ENCODE assay signal across 15 cellular contexts in genomic region chr2:219612605-219613286, GRCh38. TPM values are rescaled to one million over a fixed set of nuclear protein-coding genes. Genes with fewer than 3 reads are reported as not detected.
DNase-seq lines count a peak whose midpoint lies in the region; ATAC-seq and TF ChIP-seq lines count a peak whose summit lies in the region.
"Had no signal": no experiment of that assay in that cellular context is flagged by ENCODE, and none has a peak within 500 bp of the region (broad histone marks: within the 10 kb centered on the region; RNA-seq: fewer than 3 reads in every experiment).

No MANE protein-coding gene starts in this region.

- H3K27me3 Mint-ChIP-seq in activated naive CD4-positive, alpha-beta T cell treated with anti-CD3 and anti-CD28 coated beads, Interleukin-2, amount 10 ng/mL, durations not matched to agents 7 days and 5 days = no peaks in the 10 kb centered on the region
- H3K27me3 Mint-ChIP-seq in activated T-helper 1 cell treated with anti-CD3 and anti-CD28 coated beads, Interleukin-12 subunit alpha, Interleukin-12 subunit beta, Interleukin-2, Interleukin-4 antibody, amounts not matched to agents 30 ng/mL and 10 ng/mL and 1 ng/mL, durations not matched to agents 14 hours and 24 hours and 36 hours (ENCODE audit: insufficient read depth) = no peaks in the 10 kb centered on the region

- no peak for TF ChIP-seq POLR2A in spleen (IDR thresholded peaks at IDR 0.05)

- no peaks in the 10 kb centered on the region for H3K9me2 ChIP-seq in SK-N-SH

- no peaks in the 10 kb centered on the region for H3K27me3 ChIP-seq in spleen (replicated peaks in 1 of 7)
- H3K27me3 ChIP-seq in SK-N-SH (ENCODE audit: insufficient read depth) = no peaks in the 10 kb centered on the region
- H3K27me3 ChIP-seq: brain microvascular endothelial cell, ovary had no signal

- TF ChIP-seq CTCF in spleen (IDR thresholded peaks at IDR 0.05 in 8 of 11, conservative IDR thresholded peaks at IDR 0.05 in 3 of 11) (no peak), SK-N-SH (IDR thresholded peaks at IDR 0.05) (no peak)

- TF ChIP-seq RAD21 in SK-N-SH (IDR thresholded peaks at IDR 0.05; ENCODE audit: low read length) = no peak

- POLR2A ChIA-PET in SK-N-SH (lab: Yijun Ruan, JAX) = interaction anchor here (0.6 kb wide), 1 partner anchor 11 kb away, joined by 5 read pairs; no protein-coding TSS in a partner anchor

- no peak overlapping the region for H2AFZ ChIP-seq in SK-N-SH (ENCODE audit: low read depth)

- H3K9ac ChIP-seq in SK-N-SH = no peak overlapping the region

- peak; percentile 65 for ATAC-seq in HG03103 (IDR thresholded peaks at IDR 0.05; ENCODE audit: low read depth, unreplicated experiment)
- ATAC-seq in HG02798 (IDR thresholded peaks at IDR 0.05; ENCODE audit: poor library complexity, unreplicated experiment) = no peak

- WGBS in spleen, 5 donors = 59 to 73% (median 71%) methylated on average over 13 to 15 of the region's 15 CpGs
- WGBS in SK-N-SH (ENCODE audit: low lambda C conversion rate) = 95% methylated on average over 15 of the region's 15 CpGs

- peaks cover 19% of the 10 kb centered on the region for H3K36me3 Mint-ChIP-seq in activated naive CD4-positive, alpha-beta T cell treated with anti-CD3 and anti-CD28 coated beads, Interleukin-2, amount 10 ng/mL, durations not matched to agents 7 days and 5 days
- peaks cover 11% of the 10 kb centered on the region for H3K36me3 Mint-ChIP-seq in activated T-helper 1 cell treated with anti-CD3 and anti-CD28 coated beads, Interleukin-12 subunit alpha, Interleukin-12 subunit beta, Interleukin-2, Interleukin-4 antibody, amounts not matched to agents 30 ng/mL and 10 ng/mL and 1 ng/mL, durations not matched to agents 14 hours and 24 hours and 36 hours (ENCODE audit: low read depth)

- H3K4me1 ChIP-seq in spleen = peaks cover 0 to 13% (median 6%) of the 10 kb centered on the region in 6 donors
- peaks cover 0 to 9% of the 10 kb centered on the region in 2 experiments; a peak in 1 of 4 replicates for H3K4me1 ChIP-seq in SK-N-SH (ENCODE audit: control insufficient read depth in 1 of 2, insufficient read depth in 2 of 2, low read depth in 1 of 2, low read length in 1 of 2)

- no peaks in the 10 kb centered on the region for H3F3A ChIP-seq in SK-N-SH (replicated peaks; ENCODE audit: insufficient read depth)

- no peaks in the 10 kb centered on the region for H3K9me3 Mint-ChIP-seq in activated naive CD4-positive, alpha-beta T cell treated with anti-CD3 and anti-CD28 coated beads, Interleukin-2, amount 10 ng/mL, durations not matched to agents 7 days and 5 days
- H3K9me3 Mint-ChIP-seq in activated T-helper 1 cell treated with anti-CD3 and anti-CD28 coated beads, Interleukin-12 subunit alpha, Interleukin-12 subunit beta, Interleukin-2, Interleukin-4 antibody, amounts not matched to agents 30 ng/mL and 10 ng/mL and 1 ng/mL, durations not matched to agents 14 hours and 24 hours and 36 hours = no peaks in the 10 kb centered on the region
- H3K9me3 Mint-ChIP-seq: activated T-cell treated with anti-CD3 and anti-CD28 coated beads, Interleukin-2, amount 50 U/mL, for 4 hours had no signal

- no peak overlapping the region for H3K4me3 Mint-ChIP-seq in activated naive CD4-positive, alpha-beta T cell treated with anti-CD3 and anti-CD28 coated beads, Interleukin-2, amount 10 ng/mL, durations not matched to agents 7 days and 5 days
- no peak overlapping the region for H3K4me3 Mint-ChIP-seq in activated T-helper 1 cell treated with anti-CD3 and anti-CD28 coated beads, Interleukin-12 subunit alpha, Interleukin-12 subunit beta, Interleukin-2, Interleukin-4 antibody, amounts not matched to agents 30 ng/mL and 10 ng/mL and 1 ng/mL, durations not matched to agents 14 hours and 24 hours and 36 hours
- H3K4me3 Mint-ChIP-seq: activated T-cell treated with anti-CD3 and anti-CD28 coated beads, Interleukin-2, amount 50 U/mL, for 4 hours had no signal

- peak overlapping the region; percentile 38 for H3K27ac Mint-ChIP-seq in activated naive CD4-positive, alpha-beta T cell treated with anti-CD3 and anti-CD28 coated beads, Interleukin-2, amount 10 ng/mL, durations not matched to agents 7 days and 5 days
- peak overlapping the region; percentile 3 for H3K27ac Mint-ChIP-seq in activated T-helper 1 cell treated with anti-CD3 and anti-CD28 coated beads, Interleukin-12 subunit alpha, Interleukin-12 subunit beta, Interleukin-2, Interleukin-4 antibody, amounts not matched to agents 30 ng/mL and 10 ng/mL and 1 ng/mL, durations not matched to agents 14 hours and 24 hours and 36 hours

- H3K4me3 ChIP-seq in spleen = peak overlapping the region in 1 of 8 donors; percentile 1
- H3K4me3 ChIP-seq in SK-N-SH (ENCODE audit: low read depth in 2 of 2, low read length in 1 of 2) = no peak overlapping the region
- H3K4me3 ChIP-seq: ovary had no signal

- CTCF ChIA-PET in activated naive CD4-positive, alpha-beta T cell treated with anti-CD3 and anti-CD28 coated beads, Interleukin-2, amount 10 ng/mL, durations not matched to agents 7 days and 5 days (lab: Charles Lee) = interaction anchor here (1.0 kb wide), 1 partner anchor 52 kb away, joined by 3 read pairs; no protein-coding TSS in a partner anchor
- CTCF ChIA-PET in SK-N-SH (lab: Yijun Ruan, JAX) = interaction anchor here (0.9 to 1.4 kb wide), 4 partner anchors 8 to 71 kb away, joined by 3 to 4 read pairs (median 3); no protein-coding TSS in a partner anchor

- no peaks in the 10 kb centered on the region for H4K20me1 ChIP-seq in SK-N-SH (ENCODE audit: insufficient read depth)

- peaks cover 13% of the 10 kb centered on the region for H3K4me1 Mint-ChIP-seq in activated naive CD4-positive, alpha-beta T cell treated with anti-CD3 and anti-CD28 coated beads, Interleukin-2, amount 10 ng/mL, durations not matched to agents 7 days and 5 days
- peaks cover 7% of the 10 kb centered on the region for H3K4me1 Mint-ChIP-seq in activated T-helper 1 cell treated with anti-CD3 and anti-CD28 coated beads, Interleukin-12 subunit alpha, Interleukin-12 subunit beta, Interleukin-2, Interleukin-4 antibody, amounts not matched to agents 30 ng/mL and 10 ng/mL and 1 ng/mL, durations not matched to agents 14 hours and 24 hours and 36 hours (ENCODE audit: low read depth)

- H3K4me2 ChIP-seq in SK-N-SH = no peak overlapping the region

- no peaks in the 10 kb centered on the region for H3K9me3 ChIP-seq in spleen
- no peaks in the 10 kb centered on the region for H3K9me3 ChIP-seq in SK-N-SH
- H3K9me3 ChIP-seq: ovary had no signal

- no peak for TF ChIP-seq EP300 in SK-N-SH (IDR thresholded peaks at IDR 0.05; ENCODE audit: borderline replicate concordance in 1 of 2, low read depth in 1 of 2, low read length in 1 of 2)

- intact Hi-C loops in activated T-helper 1 cell treated with anti-CD3 and anti-CD28 coated beads, Interleukin-12 subunit alpha, Interleukin-12 subunit beta, Interleukin-2, Interleukin-4 antibody, amounts not matched to agents 30 ng/mL and 10 ng/mL and 1 ng/mL, durations not matched to agents 14 hours and 24 hours and 36 hours (cut with micrococcal nuclease) = no loop called here
- intact Hi-C loops in spleen (cut with DNase I; ENCODE audit: low total_unique reads) = no loop called here

- no peaks in the 10 kb centered on the region for H3K79me2 ChIP-seq in SK-N-SH (ENCODE audit: insufficient read depth)

- H3K36me3 ChIP-seq in spleen (peaks cover 0 to 87% (median 66%) of the 10 kb centered on the region in 6 donors), SK-N-SH (replicated peaks in 1 of 2; ENCODE audit: control insufficient read depth in 1 of 2, insufficient read depth in 2 of 2, low read length in 1 of 2) (peaks cover 0 to 42% of the 10 kb centered on the region in 2 experiments)
- H3K36me3 ChIP-seq: ovary had no signal

- H3K27ac ChIP-seq in spleen (no peak overlapping the region), SK-N-SH (ENCODE audit: low read depth in 2 of 2, low read length in 1 of 2) (no peak overlapping the region; a peak in 1 of 4 replicates)
- H3K27ac ChIP-seq: brain microvascular endothelial cell, ovary had no signal

- peak; percentile 48 for DNase-seq in activated naive CD4-positive, alpha-beta T cell treated with anti-CD3 and anti-CD28 coated beads, Interleukin-2, amount 10 ng/mL, durations not matched to agents 7 days and 5 days
- DNase-seq in activated naive CD4-positive, alpha-beta T cell treated with Interleukin-2 at 50 U/mL for 16 hours = no peak
- no peak for DNase-seq in activated T-helper 1 cell treated with anti-CD3 and anti-CD28 coated beads, Interleukin-12 subunit alpha, Interleukin-12 subunit beta, Interleukin-2, Interleukin-4 antibody, amounts not matched to agents 30 ng/mL and 10 ng/mL and 1 ng/mL, durations not matched to agents 14 hours and 24 hours and 36 hours (ENCODE audit: low spot score)
- peak; percentile 86 for DNase-seq in spleen
- DNase-seq in SK-N-SH = no peak
- DNase-seq in NCI-H226 = no peak
- DNase-seq: activated T-cell treated with anti-CD3 and anti-CD28 coated beads, Interleukin-2, amount 50 U/mL, for 4 hours; brain microvascular endothelial cell; DND-41; glutamatergic neuron; NCI-H526 had no signal

RNA-seq across cellular contexts. Expression of gene SLC4A3, which starts 14.7 kb away (rescaled TPM):
- 0.17 TPM in 1 of 2 replicates, not detected in the other for total RNA-seq in activated T-helper 1 cell treated with anti-CD3 and anti-CD28 coated beads, Interleukin-12 subunit alpha, Interleukin-12 subunit beta, Interleukin-2, Interleukin-4 antibody, amounts not matched to agents 30 ng/mL and 10 ng/mL and 1 ng/mL, durations not matched to agents 14 hours and 24 hours and 36 hours
- 1 to 10 TPM; 1.6 to 9.2 (median 3.9) TPM for total RNA-seq in spleen
- polyA plus RNA-seq in spleen (1 to 10 TPM in 1 of 3 donors, under 1 TPM in 2; 0.71 to 1.3 (median 0.74) TPM), SK-N-SH (2012; rRNA removed) (12.2 and 12.3 TPM in 2 replicates)
- 3.9 and 5.1 TPM in 2 replicates for polyA plus RNA-seq in SK-N-SH (2012; cell fraction: cytosol; rRNA removed)
- 53.0 and 74.5 TPM in 2 replicates for polyA plus RNA-seq in SK-N-SH (2012; cell fraction: nucleus; rRNA removed)

RNA-seq across cellular contexts. Expression of gene STK11IP, which starts 15.1 kb away (rescaled TPM):
- total RNA-seq in activated T-helper 1 cell treated with anti-CD3 and anti-CD28 coated beads, Interleukin-12 subunit alpha, Interleukin-12 subunit beta, Interleukin-2, Interleukin-4 antibody, amounts not matched to agents 30 ng/mL and 10 ng/mL and 1 ng/mL, durations not matched to agents 14 hours and 24 hours and 36 hours = 38.0 and 38.9 TPM in 2 replicates
- total RNA-seq in spleen = 10 to 100 TPM; 25.8 to 57.0 (median 35.9) TPM
- 10 to 100 TPM; 15.8 to 40.8 (median 40.3) TPM for polyA plus RNA-seq in spleen
- 22.1 and 22.9 TPM in 2 replicates for polyA plus RNA-seq in SK-N-SH (2012; rRNA removed)
- 4.1 and 5.5 TPM in 2 replicates for polyA plus RNA-seq in SK-N-SH (2012; cell fraction: cytosol; rRNA removed)
- polyA plus RNA-seq in SK-N-SH (2012; cell fraction: nucleus; rRNA removed) = 141 and 185 TPM in 2 replicates

RNA-seq across cellular contexts. Expression of gene INHA, which starts 40.6 kb away (rescaled TPM):
- total RNA-seq in activated T-helper 1 cell treated with anti-CD3 and anti-CD28 coated beads, Interleukin-12 subunit alpha, Interleukin-12 subunit beta, Interleukin-2, Interleukin-4 antibody, amounts not matched to agents 30 ng/mL and 10 ng/mL and 1 ng/mL, durations not matched to agents 14 hours and 24 hours and 36 hours = not detected in 2 replicates
- under 1 TPM in 1 of 7 donors, not detected in 6; 0.46 TPM for total RNA-seq in spleen
- polyA plus RNA-seq in spleen (under 1 TPM; 0.08 to 0.46 (median 0.16) TPM), SK-N-SH (2012; rRNA removed) (1.2 and 1.6 TPM in 2 replicates)
- polyA plus RNA-seq in SK-N-SH (2012; cell fraction: cytosol; rRNA removed) = 0.10 and 0.22 TPM in 2 replicates
- polyA plus RNA-seq in SK-N-SH (2012; cell fraction: nucleus; rRNA removed) = 13.8 and 15.1 TPM in 2 replicates
- total RNA-seq: activated T-cell treated with anti-CD3 and anti-CD28 coated beads, Interleukin-2, amount 50 U/mL, for 4 hours; endothelial cell of umbilical vein had no signal

RNA-seq across cellular contexts. Expression of gene OBSL1, which starts 41.4 kb away (rescaled TPM):
- 0.21 and 0.24 TPM in 2 replicates for total RNA-seq in activated T-helper 1 cell treated with anti-CD3 and anti-CD28 coated beads, Interleukin-12 subunit alpha, Interleukin-12 subunit beta, Interleukin-2, Interleukin-4 antibody, amounts not matched to agents 30 ng/mL and 10 ng/mL and 1 ng/mL, durations not matched to agents 14 hours and 24 hours and 36 hours
- 10 to 100 TPM; 26.7 to 51.6 (median 31.1) TPM for total RNA-seq in spleen
- polyA plus RNA-seq in spleen (10 to 100 TPM; 15.9 to 32.0 (median 27.6) TPM), SK-N-SH (2012; rRNA removed) (70.9 and 93.0 TPM in 2 replicates)
- 27.1 and 45.0 TPM in 2 replicates for polyA plus RNA-seq in SK-N-SH (2012; cell fraction: cytosol; rRNA removed)
- 274 and 319 TPM in 2 replicates for polyA plus RNA-seq in SK-N-SH (2012; cell fraction: nucleus; rRNA removed)

Comparison
In these comparisons a context has a peak if more than half of its experiments do, and no peak if none do; other contexts are left out.
1. DNase-seq: peak in activated naive CD4-positive, alpha-beta T cell treated with anti-CD3 and anti-CD28 coated beads, Interleukin-2, amount 10 ng/mL, durations not matched to agents 7 days and 5 days (single experiment) and spleen (single experiment); none in activated naive CD4-positive, alpha-beta T cell treated with Interleukin-2 at 50 U/mL for 16 hours (single experiment), activated T-helper 1 cell treated with anti-CD3 and anti-CD28 coated beads, Interleukin-12 subunit alpha, Interleukin-12 subunit beta, Interleukin-2, Interleukin-4 antibody, amounts not matched to agents 30 ng/mL and 10 ng/mL and 1 ng/mL, durations not matched to agents 14 hours and 24 hours and 36 hours (single experiment), SK-N-SH (single experiment) and NCI-H226 (single experiment).